ENCODE assay signal across 21 cellular contexts in the genomic region with DNA sequence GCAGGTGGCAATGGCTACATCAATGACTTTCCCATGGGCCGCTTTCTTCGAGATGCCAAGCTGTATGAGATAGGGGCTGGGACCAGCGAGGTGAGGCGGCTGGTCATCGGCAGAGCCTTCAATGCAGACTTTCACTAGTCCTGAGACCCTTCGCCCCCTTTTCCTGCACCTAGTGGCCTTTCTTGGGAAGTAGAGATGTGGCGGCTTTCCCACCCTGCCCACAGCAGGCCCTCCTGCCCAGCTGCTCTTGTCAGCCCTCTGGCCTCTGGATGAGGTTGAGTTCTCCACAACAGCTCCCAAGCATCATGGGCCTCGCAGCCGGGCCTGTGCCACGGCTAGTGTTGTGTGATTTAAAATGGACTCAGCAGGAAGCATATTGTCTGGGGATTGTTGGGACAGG. TPM values are rescaled to one million over a fixed set of nuclear protein-coding genes. Genes with fewer than 3 reads are reported as not detected.
DNase-seq lines count a peak whose midpoint lies in the region; ATAC-seq and TF ChIP-seq lines count a peak whose summit lies in the region.
"Had no signal": no experiment of that assay in that cellular context is flagged by ENCODE, and none has a peak within 500 bp of the region (broad histone marks: within the 10 kb centered on the region; RNA-seq: fewer than 3 reads in every experiment).

No MANE protein-coding gene starts in this region.

- peaks cover 18% of the 10 kb centered on the region for H3K36me3 Mint-ChIP-seq in activated CD4-positive, alpha-beta T cell treated with anti-CD3 and anti-CD28 coated beads, Interleukin-2, amount 10 ng/mL, durations not matched to agents 7 days and 5 days (ENCODE audit: low read depth)
- H3K36me3 Mint-ChIP-seq in endodermal cell (ENCODE audit: low read depth) = peaks cover 45% of the 10 kb centered on the region

- no peak for TF ChIP-seq POLR2A in IMR-90 (IDR thresholded peaks at IDR 0.05; ENCODE audit: low read depth, low read length)

- TF ChIP-seq CTCF in C4-2B (conservative IDR thresholded peaks at IDR 0.05) (no peak), IMR-90 (conservative IDR thresholded peaks at IDR 0.05; ENCODE audit: low read depth, low read length) (no peak), endodermal cell (conservative IDR thresholded peaks at IDR 0.05) (peak; percentile 27)

- H3K9me3 Mint-ChIP-seq in activated CD4-positive, alpha-beta T cell treated with anti-CD3 and anti-CD28 coated beads, Interleukin-2, amount 10 ng/mL, durations not matched to agents 7 days and 5 days = no peaks in the 10 kb centered on the region
- H3K9me3 Mint-ChIP-seq in endodermal cell = no peaks in the 10 kb centered on the region
- H3K9me3 Mint-ChIP-seq: CD4-positive, alpha-beta memory T cell had no signal

- H2BK120ac ChIP-seq in IMR-90 (ENCODE audit: low read depth, low read length) = no peak overlapping the region

- peaks cover 3% of the 10 kb centered on the region; the same call in 1 of the 2 replicates for H4K20me1 ChIP-seq in IMR-90 (ENCODE audit: insufficient read depth, low read length)

- H2AFZ ChIP-seq in IMR-90 (replicated peaks; ENCODE audit: low read length, poor library complexity) = no peak overlapping the region

- no peak overlapping the region for H3K4me2 ChIP-seq in IMR-90 (ENCODE audit: low read depth, low read length)
- H3K4me2 ChIP-seq: A549; BLaER1 treated with 17β-estradiol and CSF1 and Interleukin-3, amounts not matched to agents 10 nM and 100 nM had no signal

- H3K36me3 ChIP-seq in IMR-90 (ENCODE audit: control insufficient read depth, insufficient read depth, low read length) = peaks cover 34% of the 10 kb centered on the region
- peaks cover 43% of the 10 kb centered on the region for H3K36me3 ChIP-seq in endodermal cell (ENCODE audit: control insufficient read depth, insufficient read depth, low read length)

- H3K14ac ChIP-seq in IMR-90 (replicated peaks; ENCODE audit: low read depth, low read length) = no peak overlapping the region

- H2AK5ac ChIP-seq in IMR-90 (ENCODE audit: low read depth, low read length) = no peak overlapping the region

- no peak overlapping the region for H3K4me3 ChIP-seq in IMR-90 (ENCODE audit: insufficient read depth, low read depth, low read length)
- H3K4me3 ChIP-seq in endodermal cell (ENCODE audit: low read length) = no peak overlapping the region
- H3K4me3 ChIP-seq: A549; BLaER1 treated with 17β-estradiol and CSF1 and Interleukin-3, amounts not matched to agents 10 nM and 100 nM; GM12878 had no signal

- H2BK15ac ChIP-seq in IMR-90 (ENCODE audit: low read depth, low read length) = no peak overlapping the region

- no peak for DNase-seq in activated CD4-positive, alpha-beta T cell treated with anti-CD3 and anti-CD28 coated beads, Interleukin-2, amount 10 ng/mL, durations not matched to agents 7 days and 5 days
- no peak for DNase-seq in activated CD4-positive, alpha-beta T cell treated with anti-CD3 and anti-CD28 coated beads for 1 hour
- DNase-seq in IMR-90 (no peak), endodermal cell (no peak), left lobe of liver (ENCODE audit: low spot score) (no peak), NAMALWA (ENCODE audit: low spot score) (no peak)
- DNase-seq: ACHN; AML-193; BE2C; Caco-2; CD4-positive, alpha-beta memory T cell; DMS153; EL; GDM1; GOT3; HCEC 1CT had no signal

- H3K27me3 ChIP-seq in IMR-90 (ENCODE audit: control insufficient read depth, insufficient read depth, low read length) = no peaks in the 10 kb centered on the region
- H3K27me3 ChIP-seq in endodermal cell (ENCODE audit: control insufficient read depth, insufficient read depth, low read length, poor library complexity, severe bottlenecking) = no peaks in the 10 kb centered on the region
- H3K27me3 ChIP-seq: BE2C; BLaER1 treated with 17β-estradiol and CSF1 and Interleukin-3, amounts not matched to agents 10 nM and 100 nM had no signal

- no TSS peak for BruUV-seq in IMR-90 (replicated peaks; lab: Mats Ljungman, UMichigan)

- TF ChIP-seq RAD21 in IMR-90 (IDR thresholded peaks at IDR 0.05; ENCODE audit: low read length) = no peak

- H3K27me3 Mint-ChIP-seq in activated CD4-positive, alpha-beta T cell treated with anti-CD3 and anti-CD28 coated beads, Interleukin-2, amount 10 ng/mL, durations not matched to agents 7 days and 5 days = no peaks in the 10 kb centered on the region
- peaks cover 2% of the 10 kb centered on the region for H3K27me3 Mint-ChIP-seq in endodermal cell (ENCODE audit: insufficient read depth)
- H3K27me3 Mint-ChIP-seq: CD4-positive, alpha-beta memory T cell had no signal

- dilution Hi-C loops in IMR-90 (cut with HindIII; ENCODE audit: low sequenced_read_pairs, unreplicated experiment) = no loop called here

- H3K4ac ChIP-seq in IMR-90 (ENCODE audit: low read depth, low read length) = no peak overlapping the region

- in situ Hi-C loops in IMR-90 (cut with MboI; ENCODE audit: low sequenced_read_pairs) = no loop called here

- peak overlapping the region; percentile 7 for H3K27ac Mint-ChIP-seq in activated CD4-positive, alpha-beta T cell treated with anti-CD3 and anti-CD28 coated beads, Interleukin-2, amount 10 ng/mL, durations not matched to agents 7 days and 5 days
- no peak overlapping the region for H3K27ac Mint-ChIP-seq in endodermal cell
- H3K27ac Mint-ChIP-seq: CD4-positive, alpha-beta memory T cell had no signal

- ATAC-seq in IMR-90 (ENCODE audit: low read depth) (no peak), left lobe of liver (no peak), GM21381 (IDR thresholded peaks at IDR 0.05; ENCODE audit: unreplicated experiment) (no peak)
- ATAC-seq: A549, GM12878 had no signal

- POLR2A ChIA-PET in activated CD4-positive, alpha-beta T cell treated with anti-CD3 and anti-CD28 coated beads, Interleukin-2, amount 10 ng/mL, durations not matched to agents 7 days and 5 days (lab: Charles Lee) = no interaction called here
- POLR2A ChIA-PET in IMR-90 (lab: Charles Lee; ENCODE audit: unreplicated experiment) = no interaction called here

- H3K9me3 ChIP-seq in IMR-90 (ENCODE audit: control insufficient read depth, insufficient read depth, low read length) (no peaks in the 10 kb centered on the region), endodermal cell (ENCODE audit: control insufficient read depth, low read length) (no peaks in the 10 kb centered on the region)
- H3K9me3 ChIP-seq: A549; BE2C; BLaER1 treated with 17β-estradiol and CSF1 and Interleukin-3, amounts not matched to agents 10 nM and 100 nM; Caco-2 had no signal

- H3K9me1 ChIP-seq in IMR-90 (ENCODE audit: insufficient read depth, low read length) = no peaks in the 10 kb centered on the region

- H3K4me1 ChIP-seq in IMR-90 (ENCODE audit: control insufficient read depth, insufficient read depth, low read length) = no peaks in the 10 kb centered on the region
- peaks cover 6% of the 10 kb centered on the region for H3K4me1 ChIP-seq in endodermal cell (ENCODE audit: control insufficient read depth, insufficient read depth, low read length)

- H2BK20ac ChIP-seq in IMR-90 (ENCODE audit: low read depth, low read length) = no peak overlapping the region

- no CpG with 5 or more reads among the region's 10 CpGs for WGBS in IMR-90 (ENCODE audit: extremely low coverage in 2 of 2, insufficient read length in 1 of 2), 2 experiments
- 93 to 99% methylated on average over 3 to 10 of the region's 10 CpGs for WGBS in endodermal cell (ENCODE audit: insufficient coverage in 1 of 2, insufficient read length in 1 of 2), 2 experiments

- H3K18ac ChIP-seq in IMR-90 (ENCODE audit: low read depth, low read length) = no peak overlapping the region

- no peak overlapping the region for H3K56ac ChIP-seq in IMR-90 (ENCODE audit: extremely low read depth, insufficient read depth, low read length)

- no peak overlapping the region for H4K5ac ChIP-seq in IMR-90 (ENCODE audit: low read depth, low read length)

- H2AK9ac ChIP-seq in IMR-90 (replicated peaks; ENCODE audit: low read depth, low read length, poor library complexity) = peak overlapping the region; percentile 42

- CTCF ChIA-PET in activated CD4-positive, alpha-beta T cell treated with anti-CD3 and anti-CD28 coated beads, Interleukin-2, amount 10 ng/mL, durations not matched to agents 7 days and 5 days (lab: Charles Lee) = interaction anchor here (0.8 to 2.1 kb wide), 4 partner anchors 11 to 54 kb away, joined by 3 to 7 read pairs (median 3); no protein-coding TSS in a partner anchor
- CTCF ChIA-PET in IMR-90 (lab: Yijun Ruan, JAX) = no interaction called here

- H3K27ac ChIP-seq in C4-2B = peak overlapping the region; percentile 89; the same call in 1 of the 2 replicates
- H3K27ac ChIP-seq in IMR-90 (ENCODE audit: insufficient read depth, low read length) = no peak overlapping the region
- no peak overlapping the region for H3K27ac ChIP-seq in endodermal cell (ENCODE audit: low read depth, low read length)
- H3K27ac ChIP-seq: A549; BLaER1 treated with 17β-estradiol and CSF1 and Interleukin-3, amounts not matched to agents 10 nM and 100 nM had no signal

- intact Hi-C loops in IMR-90 (cut with micrococcal nuclease) = no loop called here

- no peak overlapping the region for H3K4me3 Mint-ChIP-seq in activated CD4-positive, alpha-beta T cell treated with anti-CD3 and anti-CD28 coated beads, Interleukin-2, amount 10 ng/mL, durations not matched to agents 7 days and 5 days
- H3K4me3 Mint-ChIP-seq in endodermal cell = no peak overlapping the region
- H3K4me3 Mint-ChIP-seq: CD4-positive, alpha-beta memory T cell had no signal

- H3K9ac ChIP-seq in IMR-90 (ENCODE audit: low read depth, low read length) = no peak overlapping the region
- H3K9ac ChIP-seq in endodermal cell (ENCODE audit: extremely low read depth, low read length, poor library complexity, severe bottlenecking) = no peak overlapping the region
- H3K9ac ChIP-seq: BLaER1 treated with 17β-estradiol and CSF1 and Interleukin-3, amounts not matched to agents 10 nM and 100 nM had no signal

- no peak overlapping the region for H2BK5ac ChIP-seq in IMR-90 (ENCODE audit: low read depth, low read length, poor library complexity, severe bottlenecking)

- H3K79me1 ChIP-seq in IMR-90 (ENCODE audit: low read depth in 1 of 2, low read length in 2 of 2) = no peaks in the 10 kb centered on the region

- peaks cover 2% of the 10 kb centered on the region for H3K4me1 Mint-ChIP-seq in activated CD4-positive, alpha-beta T cell treated with anti-CD3 and anti-CD28 coated beads, Interleukin-2, amount 10 ng/mL, durations not matched to agents 7 days and 5 days
- peaks cover 6% of the 10 kb centered on the region for H3K4me1 Mint-ChIP-seq in endodermal cell

- no peak overlapping the region for H3K23ac ChIP-seq in IMR-90 (ENCODE audit: low read depth, low read length)

- H4K8ac ChIP-seq in IMR-90 (ENCODE audit: low read depth in 2 of 2, low read length in 2 of 2) = no peak overlapping the region

- H4K91ac ChIP-seq in IMR-90 (ENCODE audit: insufficient read depth, low read depth, low read length) = no peak overlapping the region

RNA-seq across cellular contexts. Expression of a gene that starts 12.5 kb away (rescaled TPM):
- total RNA-seq in activated CD4-positive, alpha-beta T cell treated with anti-CD3 and anti-CD28 coated beads, Interleukin-2, amount 10 ng/mL, durations not matched to agents 7 days and 5 days = 10 to 100 TPM; 38.4 to 47.1 TPM
- 27.5 and 31.7 TPM in 2 replicates for total RNA-seq in IMR-90 (2012; rRNA removed)
- polyA plus RNA-seq in IMR-90 (2012; rRNA removed) = 38.3 and 41.1 TPM in 2 replicates
- 29.2 and 45.5 TPM in 2 replicates for polyA plus RNA-seq in IMR-90 (2012; cell fraction: cytosol; rRNA removed)
- polyA plus RNA-seq in IMR-90 (2012; cell fraction: nucleus; rRNA removed; ENCODE audit: low replicate concordance) = 59.4 and 93.2 TPM in 2 replicates
- total RNA-seq in endodermal cell = 10 to 100 TPM; 90.6 to 98.7 TPM
- 63.5 TPM for polyA plus RNA-seq in endodermal cell (2013, experiment 1 of 2)
- 51.7 TPM for polyA plus RNA-seq in endodermal cell (2013, experiment 2 of 2)
- 229 TPM for total RNA-seq in left lobe of liver

RNA-seq across cellular contexts. Expression of a gene that starts 22.6 kb away (rescaled TPM):
- total RNA-seq in activated CD4-positive, alpha-beta T cell treated with anti-CD3 and anti-CD28 coated beads, Interleukin-2, amount 10 ng/mL, durations not matched to agents 7 days and 5 days = 10 to 100 TPM; 28.7 to 30.8 TPM
- total RNA-seq in IMR-90 (2012; rRNA removed) = 3.0 and 3.6 TPM in 2 replicates
- 8.1 and 8.7 TPM in 2 replicates for polyA plus RNA-seq in IMR-90 (2012; rRNA removed)
- polyA plus RNA-seq in IMR-90 (2012; cell fraction: cytosol; rRNA removed) = 6.7 and 8.5 TPM in 2 replicates
- polyA plus RNA-seq in IMR-90 (2012; cell fraction: nucleus; rRNA removed; ENCODE audit: low replicate concordance) = 16.1 and 18.7 TPM in 2 replicates
- total RNA-seq in endodermal cell = 10 to 100 TPM; 23.5 to 30.1 TPM
- 20.3 TPM for polyA plus RNA-seq in endodermal cell (2013, experiment 1 of 2)
- polyA plus RNA-seq in endodermal cell (2013, experiment 2 of 2) = 20.1 TPM
- 12.8 TPM for total RNA-seq in left lobe of liver

RNA-seq across cellular contexts. Expression of a gene that starts 35.6 kb away (rescaled TPM):
- 10 to 100 TPM; 57.5 to 63.3 TPM for total RNA-seq in activated CD4-positive, alpha-beta T cell treated with anti-CD3 and anti-CD28 coated beads, Interleukin-2, amount 10 ng/mL, durations not matched to agents 7 days and 5 days
- total RNA-seq in IMR-90 (2012; rRNA removed) (73.5 and 73.6 TPM in 2 replicates), endodermal cell (10 to 100 TPM; 57.6 to 92.4 TPM), left lobe of liver (9.2 TPM)
- 31.2 and 33.1 TPM in 2 replicates for polyA plus RNA-seq in IMR-90 (2012; rRNA removed)
- 8.8 and 11.8 TPM in 2 replicates for polyA plus RNA-seq in IMR-90 (2012; cell fraction: cytosol; rRNA removed)
- 4.1 and 22.6 TPM in 2 replicates for polyA plus RNA-seq in IMR-90 (2012; cell fraction: nucleus; rRNA removed; ENCODE audit: low replicate concordance)
- 80.7 TPM for polyA plus RNA-seq in endodermal cell (2013, experiment 1 of 2)
- 81.0 TPM for polyA plus RNA-seq in endodermal cell (2013, experiment 2 of 2)

RNA-seq across cellular contexts. Expression of a gene that starts 52.7 kb away (rescaled TPM):
- 10 to 100 TPM; 14.3 to 14.6 TPM for total RNA-seq in activated CD4-positive, alpha-beta T cell treated with anti-CD3 and anti-CD28 coated beads, Interleukin-2, amount 10 ng/mL, durations not matched to agents 7 days and 5 days
- total RNA-seq in IMR-90 (2012; rRNA removed) (3.3 and 3.8 TPM in 2 replicates), endodermal cell (10 to 100 TPM; 33.7 to 43.0 TPM), left lobe of liver (5.3 TPM)
- 19.5 and 20.6 TPM in 2 replicates for polyA plus RNA-seq in IMR-90 (2012; rRNA removed)
- polyA plus RNA-seq in IMR-90 (2012; cell fraction: cytosol; rRNA removed) = 14.8 and 30.7 TPM in 2 replicates
- polyA plus RNA-seq in IMR-90 (2012; cell fraction: nucleus; rRNA removed; ENCODE audit: low replicate concordance) = 7.1 and 9.7 TPM in 2 replicates
- polyA plus RNA-seq in endodermal cell (2013, experiment 1 of 2) = 28.5 TPM
- 27.1 TPM for polyA plus RNA-seq in endodermal cell (2013, experiment 2 of 2)
